ENCODE assay signal across 2 cellular contexts in genomic region chr19:30559446-30559845, GRCh38.
TF ChIP-seq lines count a peak whose summit lies in the region.

No MANE protein-coding gene starts in this region.

TF ChIP-seq in GM23338, 12 proteins besides CTCF, POLR2A, EP300 and RAD21 (continued from another document):
- TF ChIP-seq, protein P1, sequence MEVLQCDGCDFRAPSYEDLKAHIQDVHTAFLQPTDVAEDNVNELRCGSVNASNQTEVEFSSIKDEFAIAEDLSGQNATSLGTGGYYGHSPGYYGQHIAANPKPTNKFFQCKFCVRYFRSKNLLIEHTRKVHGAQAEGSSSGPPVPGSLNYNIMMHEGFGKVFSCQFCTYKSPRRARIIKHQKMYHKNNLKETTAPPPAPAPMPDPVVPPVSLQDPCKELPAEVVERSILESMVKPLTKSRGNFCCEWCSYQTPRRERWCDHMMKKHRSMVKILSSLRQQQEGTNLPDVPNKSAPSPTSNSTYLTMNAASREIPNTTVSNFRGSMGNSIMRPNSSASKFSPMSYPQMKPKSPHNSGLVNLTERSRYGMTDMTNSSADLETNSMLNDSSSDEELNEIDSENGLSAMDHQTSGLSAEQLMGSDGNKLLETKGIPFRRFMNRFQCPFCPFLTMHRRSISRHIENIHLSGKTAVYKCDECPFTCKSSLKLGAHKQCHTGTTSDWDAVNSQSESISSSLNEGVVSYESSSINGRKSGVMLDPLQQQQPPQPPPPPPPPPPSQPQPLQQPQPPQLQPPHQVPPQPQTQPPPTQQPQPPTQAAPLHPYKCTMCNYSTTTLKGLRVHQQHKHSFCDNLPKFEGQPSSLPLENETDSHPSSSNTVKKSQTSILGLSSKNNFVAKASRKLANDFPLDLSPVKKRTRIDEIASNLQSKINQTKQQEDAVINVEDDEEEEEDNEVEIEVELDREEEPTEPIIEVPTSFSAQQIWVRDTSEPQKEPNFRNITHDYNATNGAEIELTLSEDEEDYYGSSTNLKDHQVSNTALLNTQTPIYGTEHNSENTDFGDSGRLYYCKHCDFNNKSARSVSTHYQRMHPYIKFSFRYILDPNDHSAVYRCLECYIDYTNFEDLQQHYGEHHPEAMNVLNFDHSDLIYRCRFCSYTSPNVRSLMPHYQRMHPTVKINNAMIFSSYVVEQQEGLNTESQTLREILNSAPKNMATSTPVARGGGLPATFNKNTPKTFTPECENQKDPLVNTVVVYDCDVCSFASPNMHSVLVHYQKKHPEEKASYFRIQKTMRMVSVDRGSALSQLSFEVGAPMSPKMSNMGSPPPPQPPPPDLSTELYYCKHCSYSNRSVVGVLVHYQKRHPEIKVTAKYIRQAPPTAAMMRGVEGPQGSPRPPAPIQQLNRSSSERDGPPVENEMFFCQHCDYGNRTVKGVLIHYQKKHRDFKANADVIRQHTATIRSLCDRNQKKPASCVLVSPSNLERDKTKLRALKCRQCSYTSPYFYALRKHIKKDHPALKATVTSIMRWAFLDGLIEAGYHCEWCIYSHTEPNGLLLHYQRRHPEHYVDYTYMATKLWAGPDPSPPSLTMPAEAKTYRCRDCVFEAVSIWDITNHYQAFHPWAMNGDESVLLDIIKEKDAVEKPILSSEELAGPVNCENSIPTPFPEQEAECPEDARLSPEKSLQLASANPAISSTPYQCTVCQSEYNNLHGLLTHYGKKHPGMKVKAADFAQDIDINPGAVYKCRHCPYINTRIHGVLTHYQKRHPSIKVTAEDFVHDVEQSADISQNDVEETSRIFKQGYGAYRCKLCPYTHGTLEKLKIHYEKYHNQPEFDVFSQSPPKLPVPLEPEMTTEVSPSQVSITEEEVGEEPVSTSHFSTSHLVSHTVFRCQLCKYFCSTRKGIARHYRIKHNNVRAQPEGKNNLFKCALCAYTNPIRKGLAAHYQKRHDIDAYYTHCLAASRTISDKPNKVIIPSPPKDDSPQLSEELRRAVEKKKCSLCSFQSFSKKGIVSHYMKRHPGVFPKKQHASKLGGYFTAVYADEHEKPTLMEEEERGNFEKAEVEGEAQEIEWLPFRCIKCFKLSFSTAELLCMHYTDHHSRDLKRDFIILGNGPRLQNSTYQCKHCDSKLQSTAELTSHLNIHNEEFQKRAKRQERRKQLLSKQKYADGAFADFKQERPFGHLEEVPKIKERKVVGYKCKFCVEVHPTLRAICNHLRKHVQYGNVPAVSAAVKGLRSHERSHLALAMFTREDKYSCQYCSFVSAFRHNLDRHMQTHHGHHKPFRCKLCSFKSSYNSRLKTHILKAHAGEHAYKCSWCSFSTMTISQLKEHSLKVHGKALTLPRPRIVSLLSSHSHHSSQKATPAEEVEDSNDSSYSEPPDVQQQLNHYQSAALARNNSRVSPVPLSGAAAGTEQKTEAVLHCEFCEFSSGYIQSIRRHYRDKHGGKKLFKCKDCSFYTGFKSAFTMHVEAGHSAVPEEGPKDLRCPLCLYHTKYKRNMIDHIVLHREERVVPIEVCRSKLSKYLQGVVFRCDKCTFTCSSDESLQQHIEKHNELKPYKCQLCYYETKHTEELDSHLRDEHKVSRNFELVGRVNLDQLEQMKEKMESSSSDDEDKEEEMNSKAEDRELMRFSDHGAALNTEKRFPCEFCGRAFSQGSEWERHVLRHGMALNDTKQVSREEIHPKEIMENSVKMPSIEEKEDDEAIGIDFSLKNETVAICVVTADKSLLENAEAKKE (CRISPR knock-in tag; IDR thresholded peaks at IDR 0.05) = no peak
- TF ChIP-seq JUNB (IDR thresholded peaks at IDR 0.05; ENCODE audit: unreplicated experiment) (no peak), POLR2AphosphoS5 (IDR thresholded peaks at IDR 0.05; ENCODE audit: low read depth) (no peak), EZH2 (IDR thresholded peaks at IDR 0.05; ENCODE audit: low read depth, unreplicated experiment) (no peak), EZH2phosphoT487 (IDR thresholded peaks at IDR 0.05; ENCODE audit: unreplicated experiment) (no peak), ZNF331 (CRISPR knock-in tag; IDR thresholded peaks at IDR 0.05; ENCODE audit: low read depth) (no peak), REST (IDR thresholded peaks at IDR 0.05; ENCODE audit: unreplicated experiment) (no peak)
- TF ChIP-seq, protein P2, sequence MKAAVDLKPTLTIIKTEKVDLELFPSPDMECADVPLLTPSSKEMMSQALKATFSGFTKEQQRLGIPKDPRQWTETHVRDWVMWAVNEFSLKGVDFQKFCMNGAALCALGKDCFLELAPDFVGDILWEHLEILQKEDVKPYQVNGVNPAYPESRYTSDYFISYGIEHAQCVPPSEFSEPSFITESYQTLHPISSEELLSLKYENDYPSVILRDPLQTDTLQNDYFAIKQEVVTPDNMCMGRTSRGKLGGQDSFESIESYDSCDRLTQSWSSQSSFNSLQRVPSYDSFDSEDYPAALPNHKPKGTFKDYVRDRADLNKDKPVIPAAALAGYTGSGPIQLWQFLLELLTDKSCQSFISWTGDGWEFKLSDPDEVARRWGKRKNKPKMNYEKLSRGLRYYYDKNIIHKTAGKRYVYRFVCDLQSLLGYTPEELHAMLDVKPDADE (IDR thresholded peaks at IDR 0.05) = no peak
TF ChIP-seq in GM23338: peak in this region for 0.

TF ChIP-seq in WTC11, 78 proteins besides CTCF, POLR2A, EP300 and RAD21 (continued from another document):
- no peak for TF ChIP-seq ZSCAN18 (CRISPR knock-in tag; IDR thresholded peaks at IDR 0.05)
- TF ChIP-seq, protein P3, sequence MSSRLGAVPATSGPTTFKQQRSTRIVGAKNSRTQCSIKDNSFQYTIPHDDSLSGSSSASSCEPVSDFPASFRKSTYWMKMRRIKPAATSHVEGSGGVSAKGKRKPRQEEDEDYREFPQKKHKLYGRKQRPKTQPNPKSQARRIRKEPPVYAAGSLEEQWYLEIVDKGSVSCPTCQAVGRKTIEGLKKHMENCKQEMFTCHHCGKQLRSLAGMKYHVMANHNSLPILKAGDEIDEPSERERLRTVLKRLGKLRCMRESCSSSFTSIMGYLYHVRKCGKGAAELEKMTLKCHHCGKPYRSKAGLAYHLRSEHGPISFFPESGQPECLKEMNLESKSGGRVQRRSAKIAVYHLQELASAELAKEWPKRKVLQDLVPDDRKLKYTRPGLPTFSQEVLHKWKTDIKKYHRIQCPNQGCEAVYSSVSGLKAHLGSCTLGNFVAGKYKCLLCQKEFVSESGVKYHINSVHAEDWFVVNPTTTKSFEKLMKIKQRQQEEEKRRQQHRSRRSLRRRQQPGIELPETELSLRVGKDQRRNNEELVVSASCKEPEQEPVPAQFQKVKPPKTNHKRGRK (CRISPR knock-in tag; IDR thresholded peaks at IDR 0.05; ENCODE audit: borderline replicate concordance) = no peak
- no peak for TF ChIP-seq EMX1 (CRISPR knock-in tag; IDR thresholded peaks at IDR 0.05)
- no peak for TF ChIP-seq E2F5 (CRISPR knock-in tag; IDR thresholded peaks at IDR 0.05)
- TF ChIP-seq NFE2L1 (CRISPR knock-in tag; IDR thresholded peaks at IDR 0.05) = no peak
- TF ChIP-seq ZNF121 (CRISPR knock-in tag; IDR thresholded peaks at IDR 0.05) = no peak
- no peak for TF ChIP-seq CDX4 (CRISPR knock-in tag; IDR thresholded peaks at IDR 0.05; ENCODE audit: borderline replicate concordance)
- TF ChIP-seq ESRRA (CRISPR knock-in tag; IDR thresholded peaks at IDR 0.05; ENCODE audit: borderline replicate concordance) = no peak
